ENCODE assay signal across 8 cellular contexts in the genomic region with DNA sequence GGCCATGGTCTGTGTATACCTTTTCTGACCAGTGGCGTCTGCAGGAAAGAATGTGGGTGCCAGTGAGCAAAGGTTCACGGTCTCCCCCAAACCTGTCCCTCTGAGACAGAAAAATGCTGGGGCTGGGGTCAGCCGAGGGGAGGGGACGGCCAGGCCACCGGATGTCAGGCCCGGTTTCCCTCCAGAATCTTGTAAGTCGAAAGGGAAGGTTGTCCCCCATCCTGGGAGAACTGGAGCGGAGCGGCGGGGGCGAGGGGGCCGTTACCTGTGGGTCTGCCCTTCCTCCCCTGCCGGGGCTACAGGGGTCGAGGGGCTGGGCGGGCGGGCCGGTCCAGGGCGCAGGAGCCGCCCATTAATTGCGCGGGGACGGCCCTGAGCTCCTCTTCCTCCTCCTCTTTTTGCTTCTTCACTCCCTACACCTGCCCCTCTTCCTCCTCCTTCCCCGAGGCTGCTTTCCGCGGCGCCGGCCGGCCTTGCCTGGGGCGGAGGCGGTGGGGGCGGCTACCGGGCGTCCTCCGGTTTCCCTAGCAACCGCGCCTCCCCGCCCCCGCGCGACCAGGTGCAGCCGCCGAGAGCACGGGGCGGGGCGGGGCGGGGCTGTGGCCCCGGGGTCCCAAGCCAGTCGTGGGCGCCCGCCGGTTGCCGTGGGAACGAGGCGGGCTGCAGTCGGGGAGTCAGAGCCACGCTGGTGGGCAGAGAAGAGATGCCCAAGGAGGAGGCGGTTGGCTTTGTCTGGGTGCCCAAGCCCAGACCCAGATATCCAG. TPM values are rescaled to one million over a fixed set of nuclear protein-coding genes. Genes with fewer than 3 reads are reported as not detected.
DNase-seq lines count a peak whose midpoint lies in the region; ATAC-seq and TF ChIP-seq lines count a peak whose summit lies in the region.

MARCHF10 (minus strand) TSS at position 503 of the 764 bp plus-strand sequence. CDS start 6,579 bp downstream, outside the sequence.

- no peak within 1 kb of the TSS for H3K4me3 Mint-ChIP-seq in stimulated activated effector memory CD8-positive, alpha-beta T cell treated with anti-CD3 and anti-CD28 coated beads, Interleukin-12 subunit alpha, Interleukin-12 subunit beta, amount 100 ng/mL, for 72 hours

- no peaks in the 10 kb centered on the region for H3K36me3 ChIP-seq in ES-I3 (ENCODE audit: insufficient read depth, low read length)
- H3K36me3 ChIP-seq in left lung, result no peaks in the 10 kb centered on the region

- peaks cover 7% of the 10 kb centered on the region; the same call in 1 of the 2 replicates for H3K4me1 ChIP-seq in ES-I3 (ENCODE audit: insufficient read depth, low read length)
- peaks cover 0 to 6% of the 10 kb centered on the region in 2 donors for H3K4me1 ChIP-seq in left lung

- H3K36me3 Mint-ChIP-seq in stimulated activated effector memory CD8-positive, alpha-beta T cell treated with anti-CD3 and anti-CD28 coated beads, Interleukin-12 subunit alpha, Interleukin-12 subunit beta, amount 100 ng/mL, for 72 hours, result no peaks in the 10 kb centered on the region

- H3K4me1 Mint-ChIP-seq in stimulated activated effector memory CD8-positive, alpha-beta T cell treated with anti-CD3 and anti-CD28 coated beads, Interleukin-12 subunit alpha, Interleukin-12 subunit beta, amount 100 ng/mL, for 72 hours, result peaks cover 8% of the 10 kb centered on the region

- no peaks in the 10 kb centered on the region for H3K9me3 Mint-ChIP-seq in stimulated activated effector memory CD8-positive, alpha-beta T cell treated with anti-CD3 and anti-CD28 coated beads, Interleukin-12 subunit alpha, Interleukin-12 subunit beta, amount 100 ng/mL, for 72 hours

- no peak within 1 kb of the TSS for H3K27ac ChIP-seq in left lung

- H3K27ac Mint-ChIP-seq in stimulated activated effector memory CD8-positive, alpha-beta T cell treated with anti-CD3 and anti-CD28 coated beads, Interleukin-12 subunit alpha, Interleukin-12 subunit beta, amount 100 ng/mL, for 72 hours, result no peak within 1 kb of the TSS

- peak; percentile 40 for DNase-seq in NCI-H2171 treated with DMSO at 0.1 percent for 48 hours (lab: John Stamatoyannopoulos, UW)
- peak; percentile 6 for DNase-seq in activated naive CD8-positive, alpha-beta T cell treated with anti-CD3 and anti-CD28 coated beads, Interleukin-2, amount 50 U/mL, for 16 hours (ENCODE audit: low read depth, low spot score)
- peak; percentile 46 to 83 for DNase-seq in left lung
- DNase-seq in stimulated activated effector memory CD8-positive, alpha-beta T cell treated with anti-CD3 and anti-CD28 coated beads, Interleukin-12 subunit alpha, Interleukin-12 subunit beta, amount 100 ng/mL, for 72 hours (ENCODE audit: low spot score in 2 of 2), result no peak
- DNase-seq in NCI-H1048 (lab: John Stamatoyannopoulos, UW), result no peak

- H3K9me3 ChIP-seq in ES-I3 (ENCODE audit: control insufficient read depth, insufficient read depth, low read length) (no peaks in the 10 kb centered on the region; the same call in 1 of the 2 replicates), left lung (no peaks in the 10 kb centered on the region)

- peak within 1 kb of the TSS; percentile 45; the same call in 1 of the 2 replicates for H3K9ac ChIP-seq in ES-I3 (ENCODE audit: low read depth, low read length)

- peak; percentile 85 for ATAC-seq in left lung
- ATAC-seq in stimulated activated effector memory CD8-positive, alpha-beta T cell treated with anti-CD3 and anti-CD28 coated beads, Interleukin-12 subunit alpha, Interleukin-12 subunit beta, amount 100 ng/mL, for 72 hours, result peak; percentile 57
- no peak for ATAC-seq in GM18868 (IDR thresholded peaks at IDR 0.05; ENCODE audit: unreplicated experiment)
- ATAC-seq in HG02678 (IDR thresholded peaks at IDR 0.05; ENCODE audit: unreplicated experiment), result no peak

- TF ChIP-seq CTCF in left lung (IDR thresholded peaks at IDR 0.05), result no peak

- peak within 1 kb of the TSS; percentile 13 to 27 for H3K4me3 ChIP-seq in left lung

- peaks cover 0 to 25% of the 10 kb centered on the region in 2 donors for H3K27me3 ChIP-seq in left lung

- intact Hi-C loops in left lung (cut with DNase I), result no loop called here

RNA-seq across cellular contexts. Expression of gene MARCHF10, which starts in this region (rescaled TPM):
- total RNA-seq in left lung, result 1 to 10 TPM in 1 of 2 donors, under 1 TPM in 1; 0.52 to 2.3 TPM

Comparison
In these comparisons a context has a peak if more than half of its experiments do, and no peak if none do; other contexts are left out.
1. DNase-seq: peak in NCI-H2171 treated with DMSO at 0.1 percent for 48 hours (single experiment), activated naive CD8-positive, alpha-beta T cell treated with anti-CD3 and anti-CD28 coated beads, Interleukin-2, amount 50 U/mL, for 16 hours (single experiment) and left lung (2 of 2); none in stimulated activated effector memory CD8-positive, alpha-beta T cell treated with anti-CD3 and anti-CD28 coated beads, Interleukin-12 subunit alpha, Interleukin-12 subunit beta, amount 100 ng/mL, for 72 hours (0 of 2) and NCI-H1048 (single experiment).
2. ATAC-seq: peak in left lung (single experiment) and stimulated activated effector memory CD8-positive, alpha-beta T cell treated with anti-CD3 and anti-CD28 coated beads, Interleukin-12 subunit alpha, Interleukin-12 subunit beta, amount 100 ng/mL, for 72 hours (single experiment); none in GM18868 (single experiment) and HG02678 (single experiment).